ENCODE assay signal across 28 cellular contexts in the genomic region with DNA sequence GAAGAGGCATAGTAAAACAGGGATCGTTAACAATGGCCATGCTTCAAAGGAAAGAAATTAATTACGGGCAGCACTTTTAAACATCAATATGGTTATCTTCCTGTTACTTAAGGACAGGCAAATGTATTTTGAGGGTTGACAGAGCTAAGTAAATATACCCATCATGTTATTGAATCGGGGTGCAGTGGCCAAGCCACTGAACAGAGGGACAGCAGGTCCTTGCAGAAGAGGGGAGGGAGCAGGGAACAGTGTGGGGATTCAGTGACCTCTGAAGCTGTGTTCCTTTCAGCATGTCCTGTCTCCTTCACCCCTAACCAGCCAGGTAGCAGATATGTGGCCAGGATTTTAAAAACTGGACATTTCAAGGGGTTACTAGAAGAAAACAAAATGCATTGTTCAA.
"Had no signal": no experiment of that assay in that cellular context is flagged by ENCODE, and none has a peak within 500 bp of the region (broad histone marks: within the 10 kb centered on the region; RNA-seq: fewer than 3 reads in every experiment).

No MANE protein-coding gene starts in this region.

- H3K27ac ChIP-seq: body of pancreas, left ventricle myocardium inferior, parathyroid adenoma, suprapubic skin, transverse colon, uterus, WERI-Rb-1 had no signal

- H3K79me2 ChIP-seq: parathyroid adenoma had no signal

- H3K27me3 Mint-ChIP-seq: activated CD4-positive, alpha-beta T cell treated with anti-CD3 and anti-CD28 coated beads, Interleukin-2, amount 10 ng/mL, durations not matched to agents 7 days and 5 days; activated CD8-positive, alpha-beta memory T cell treated with anti-CD3 and anti-CD28 coated beads, Interleukin-2, amount 10 ng/mL, durations not matched to agents 7 days and 5 days; natural killer cell treated with Interleukin-12 subunit alpha and Interleukin-12 subunit beta and Interleukin-15 and Interleukin-18, amount 100 ng/mL, for 72 hours; stimulated activated naive CD8-positive, alpha-beta T cell treated with anti-CD3 and anti-CD28 coated beads, Interleukin-15, amount 100 ng/mL, for 72 hours had no signal

- H3K27me3 ChIP-seq: body of pancreas, suprapubic skin, transverse colon, uterus had no signal

- H3K36me3 Mint-ChIP-seq: activated CD8-positive, alpha-beta memory T cell treated with anti-CD3 and anti-CD28 coated beads, Interleukin-2, amount 10 ng/mL, durations not matched to agents 7 days and 5 days; stimulated activated effector memory CD8-positive, alpha-beta T cell treated with anti-CD3 and anti-CD28 coated beads, Interleukin-12 subunit alpha, Interleukin-12 subunit beta, amount 100 ng/mL, for 72 hours had no signal

- ATAC-seq: activated CD8-positive, alpha-beta memory T cell treated with anti-CD3 and anti-CD28 coated beads, Interleukin-2, amount 10 ng/mL, durations not matched to agents 7 days and 5 days; activated CD8-positive, alpha-beta T cell treated with anti-CD3 and anti-CD28 coated beads for 36 hours; activated naive CD8-positive, alpha-beta T cell treated with anti-CD3 and anti-CD28 coated beads, Interleukin-2, amount 50 U/mL, for 24 hours; body of pancreas; esophagus mucosa; natural killer cell treated with Interleukin-12 subunit alpha and Interleukin-12 subunit beta and Interleukin-15 and Interleukin-18, amount 100 ng/mL, for 72 hours; sciatic nerve; stimulated activated effector memory CD8-positive, alpha-beta T cell treated with anti-CD3 and anti-CD28 coated beads, Interleukin-12 subunit alpha, Interleukin-12 subunit beta, amount 100 ng/mL, for 72 hours; stimulated activated naive CD8-positive, alpha-beta T cell treated with anti-CD3 and anti-CD28 coated beads, Interleukin-15, amount 100 ng/mL, for 72 hours had no signal

- H2AFZ ChIP-seq: parathyroid adenoma had no signal

- DNase-seq: activated CD4-positive, alpha-beta T cell treated with anti-CD3 and anti-CD28 coated beads, Interleukin-2, amount 10 ng/mL, durations not matched to agents 7 days and 5 days; activated CD4-positive, CD25-positive, alpha-beta regulatory T cell treated with anti-CD3 and anti-CD28 coated beads, Interleukin-2, amount 50 U/mL, for 72 hours; activated CD8-positive, alpha-beta memory T cell treated with anti-CD3 and anti-CD28 coated beads, Interleukin-2, amount 10 ng/mL, durations not matched to agents 7 days and 5 days; activated CD8-positive, alpha-beta T cell treated with anti-CD3 and anti-CD28 coated beads for 36 hours; activated effector memory CD4-positive, alpha-beta T cell treated with anti-CD3 and anti-CD28 coated beads, Interleukin-2, amount 50 U/mL, for 16 hours; activated naive CD4-positive, alpha-beta T cell treated with anti-CD3 and anti-CD28 coated beads, Interleukin-2, amount 50 U/mL, for 16 hours; activated naive CD8-positive, alpha-beta T cell treated with anti-CD3 and anti-CD28 coated beads, Interleukin-2, amount 50 U/mL, for 24 hours; activated T-cell treated with anti-CD3 and anti-CD28 coated beads for 4 hours; body of pancreas; dermis blood vessel endothelial cell; effector memory CD4-positive, alpha-beta T cell; foreskin melanocyte; kidney glomerular epithelial cell; left ventricle myocardium inferior; mammary epithelial cell; small intestine; stimulated activated CD4-positive, alpha-beta T cell treated with anti-CD3 and anti-CD28 coated beads, Interleukin-2, amount 100 ng/mL, for 24 hours; stimulated activated naive CD8-positive, alpha-beta T cell treated with anti-CD3 and anti-CD28 coated beads, Interleukin-15, amount 100 ng/mL, for 72 hours; transverse colon; uterus; WERI-Rb-1 had no signal

- H3K9me3 ChIP-seq: body of pancreas, left ventricle myocardium inferior, suprapubic skin, transverse colon, uterus had no signal

- H3K27ac Mint-ChIP-seq: activated CD4-positive, alpha-beta T cell treated with anti-CD3 and anti-CD28 coated beads, Interleukin-2, amount 10 ng/mL, durations not matched to agents 7 days and 5 days; activated CD8-positive, alpha-beta memory T cell treated with anti-CD3 and anti-CD28 coated beads, Interleukin-2, amount 10 ng/mL, durations not matched to agents 7 days and 5 days; activated CD8-positive, alpha-beta T cell treated with anti-CD3 and anti-CD28 coated beads for 36 hours; activated naive CD8-positive, alpha-beta T cell treated with anti-CD3 and anti-CD28 coated beads, Interleukin-2, amount 50 U/mL, for 24 hours; mesothelial cell of epicardium; natural killer cell treated with Interleukin-12 subunit alpha and Interleukin-12 subunit beta and Interleukin-15 and Interleukin-18, amount 100 ng/mL, for 72 hours; stimulated activated effector memory CD8-positive, alpha-beta T cell treated with anti-CD3 and anti-CD28 coated beads, Interleukin-12 subunit alpha, Interleukin-12 subunit beta, amount 100 ng/mL, for 72 hours; stimulated activated naive CD8-positive, alpha-beta T cell treated with anti-CD3 and anti-CD28 coated beads, Interleukin-15, amount 100 ng/mL, for 72 hours had no signal

- H3K4me3 ChIP-seq: body of pancreas, left ventricle myocardium inferior, suprapubic skin, transverse colon, uterus had no signal

- H3K9me3 Mint-ChIP-seq: activated CD4-positive, alpha-beta T cell treated with anti-CD3 and anti-CD28 coated beads, Interleukin-2, amount 10 ng/mL, durations not matched to agents 7 days and 5 days; activated CD8-positive, alpha-beta T cell treated with anti-CD3 and anti-CD28 coated beads for 36 hours; activated naive CD8-positive, alpha-beta T cell treated with anti-CD3 and anti-CD28 coated beads, Interleukin-2, amount 50 U/mL, for 24 hours; natural killer cell treated with Interleukin-12 subunit alpha and Interleukin-12 subunit beta and Interleukin-15 and Interleukin-18, amount 100 ng/mL, for 72 hours; stimulated activated effector memory CD8-positive, alpha-beta T cell treated with anti-CD3 and anti-CD28 coated beads, Interleukin-12 subunit alpha, Interleukin-12 subunit beta, amount 100 ng/mL, for 72 hours; stimulated activated naive CD8-positive, alpha-beta T cell treated with anti-CD3 and anti-CD28 coated beads, Interleukin-15, amount 100 ng/mL, for 72 hours had no signal

- H3K36me3 ChIP-seq: left ventricle myocardium inferior, suprapubic skin, transverse colon, uterus, WERI-Rb-1 had no signal

- H3K4me3 Mint-ChIP-seq: activated CD4-positive, alpha-beta T cell treated with anti-CD3 and anti-CD28 coated beads, Interleukin-2, amount 10 ng/mL, durations not matched to agents 7 days and 5 days; activated CD8-positive, alpha-beta memory T cell treated with anti-CD3 and anti-CD28 coated beads, Interleukin-2, amount 10 ng/mL, durations not matched to agents 7 days and 5 days; activated CD8-positive, alpha-beta T cell treated with anti-CD3 and anti-CD28 coated beads for 36 hours; activated naive CD8-positive, alpha-beta T cell treated with anti-CD3 and anti-CD28 coated beads, Interleukin-2, amount 50 U/mL, for 24 hours; mesothelial cell of epicardium; natural killer cell treated with Interleukin-12 subunit alpha and Interleukin-12 subunit beta and Interleukin-15 and Interleukin-18, amount 100 ng/mL, for 72 hours; stimulated activated effector memory CD8-positive, alpha-beta T cell treated with anti-CD3 and anti-CD28 coated beads, Interleukin-12 subunit alpha, Interleukin-12 subunit beta, amount 100 ng/mL, for 72 hours; stimulated activated naive CD8-positive, alpha-beta T cell treated with anti-CD3 and anti-CD28 coated beads, Interleukin-15, amount 100 ng/mL, for 72 hours had no signal

- H3K4me1 ChIP-seq: body of pancreas, left ventricle myocardium inferior, parathyroid adenoma, suprapubic skin, transverse colon, uterus had no signal

- H3K4me1 Mint-ChIP-seq: activated CD8-positive, alpha-beta memory T cell treated with anti-CD3 and anti-CD28 coated beads, Interleukin-2, amount 10 ng/mL, durations not matched to agents 7 days and 5 days; activated naive CD8-positive, alpha-beta T cell treated with anti-CD3 and anti-CD28 coated beads, Interleukin-2, amount 50 U/mL, for 24 hours; stimulated activated effector memory CD8-positive, alpha-beta T cell treated with anti-CD3 and anti-CD28 coated beads, Interleukin-12 subunit alpha, Interleukin-12 subunit beta, amount 100 ng/mL, for 72 hours; stimulated activated naive CD8-positive, alpha-beta T cell treated with anti-CD3 and anti-CD28 coated beads, Interleukin-15, amount 100 ng/mL, for 72 hours had no signal
